18 cellular contexts compared by ENCODE assay signal in genomic region chr2:8089596-8089995, GRCh38.
DNase-seq lines count a peak whose midpoint lies in the region; ATAC-seq, FAIRE-seq and TF ChIP-seq lines count a peak whose summit lies in the region.
"Had no signal": no experiment of that assay in that cellular context is flagged by ENCODE, and none has a peak within 500 bp of the region (broad histone marks: within the 10 kb centered on the region; RNA-seq: fewer than 3 reads in every experiment).

No MANE protein-coding gene starts in this region.

- peak overlapping the region; percentile 19 for H3K4me2 ChIP-seq in astrocyte (ENCODE audit: low read length)

- no peaks in the 10 kb centered on the region for H3K4me1 ChIP-seq in HEK293 (ENCODE audit: control insufficient read depth, insufficient read depth, low read length)
- peaks cover 35% of the 10 kb centered on the region for H3K4me1 ChIP-seq in astrocyte (ENCODE audit: insufficient read depth, low read length)
- no peaks in the 10 kb centered on the region for H3K4me1 ChIP-seq in kidney (ENCODE audit: control insufficient read depth in 1 of 2, insufficient read depth in 1 of 2, low read depth in 1 of 2, low read length in 2 of 2)
- no peaks in the 10 kb centered on the region for H3K4me1 ChIP-seq in BE2C

- H3K27me3 ChIP-seq in astrocyte (ENCODE audit: insufficient read depth, low read length) = no peaks in the 10 kb centered on the region
- H3K27me3 ChIP-seq in BE2C = no peaks in the 10 kb centered on the region
- H3K27me3 ChIP-seq: SJSA1 had no signal

- H4K20me1 ChIP-seq in astrocyte (ENCODE audit: insufficient read depth, low read length) = no peaks in the 10 kb centered on the region

- intact Hi-C loops in kidney (cut with DNase I) = no loop called here

- H2AFZ ChIP-seq in astrocyte (ENCODE audit: low read depth, low read length) = no peak overlapping the region

- no peaks in the 10 kb centered on the region for H3K27me3 Mint-ChIP-seq in astrocyte (ENCODE audit: low read depth, unreplicated experiment)
- H3K27me3 Mint-ChIP-seq: activated CD8-positive, alpha-beta memory T cell treated with anti-CD3 and anti-CD28 coated beads, Interleukin-2, amount 10 ng/mL, durations not matched to agents 7 days and 5 days had no signal

- H3K9me3 ChIP-seq in HEK293 (ENCODE audit: control insufficient read depth, insufficient read depth, low read depth, low read length) (no peaks in the 10 kb centered on the region), astrocyte (ENCODE audit: insufficient read depth, low read depth, low read length) (no peaks in the 10 kb centered on the region), kidney (ENCODE audit: control insufficient read depth in 1 of 2, low read length in 2 of 2) (no peaks in the 10 kb centered on the region), BE2C (no peaks in the 10 kb centered on the region)
- H3K9me3 ChIP-seq: SJSA1 had no signal

- H3K4me3 ChIP-seq in HEK293 (ENCODE audit: low read depth, low read length) (no peak overlapping the region), astrocyte (ENCODE audit: insufficient read depth, low read depth, low read length) (no peak overlapping the region), kidney (ENCODE audit: low read length in 2 of 2) (no peak overlapping the region), BE2C (ENCODE audit: low read depth, low read length) (no peak overlapping the region)
- H3K4me3 ChIP-seq: SJSA1 had no signal

- DNase-seq in A172 (ENCODE audit: low spot score) = peak; percentile 97
- peak; percentile 96 for DNase-seq in astrocyte (ENCODE audit: low read depth)
- DNase-seq in glomerular visceral epithelial cell (ENCODE audit: extremely low spot score) = peak; percentile 12
- no peak for DNase-seq in kidney
- DNase-seq in NCI-H82 treated with DMSO at 0.1 percent for 48 hours (lab: John Stamatoyannopoulos, UW; ENCODE audit: unreplicated experiment) = no peak
- no peak for DNase-seq in BE2C
- DNase-seq: activated CD4-positive, alpha-beta T cell treated with anti-CD3 and anti-CD28 coated beads for 1 hour; activated CD8-positive, alpha-beta memory T cell treated with anti-CD3 and anti-CD28 coated beads, Interleukin-2, amount 10 ng/mL, durations not matched to agents 7 days and 5 days; CD8-positive, alpha-beta memory T cell; NCI-H1930; NCI-H526; T-helper 9 cell had no signal

- H3K36me3 ChIP-seq in HEK293 (ENCODE audit: control insufficient read depth in 2 of 2, insufficient read depth in 1 of 2, low read length in 2 of 2) = no peaks in the 10 kb centered on the region
- H3K36me3 ChIP-seq in astrocyte (ENCODE audit: insufficient read depth, low read length) = no peaks in the 10 kb centered on the region
- H3K36me3 ChIP-seq in kidney (ENCODE audit: control insufficient read depth in 1 of 2, insufficient read depth in 2 of 2, low read length in 2 of 2) = no peaks in the 10 kb centered on the region
- H3K36me3 ChIP-seq in BE2C = no peaks in the 10 kb centered on the region
- H3K36me3 ChIP-seq: SJSA1 had no signal

- POLR2A ChIA-PET in HEK293 (lab: Yijun Ruan, JAX) = no interaction called here

- no peak overlapping the region for H3K4me3 Mint-ChIP-seq in astrocyte (ENCODE audit: unreplicated experiment)
- H3K4me3 Mint-ChIP-seq: activated CD8-positive, alpha-beta memory T cell treated with anti-CD3 and anti-CD28 coated beads, Interleukin-2, amount 10 ng/mL, durations not matched to agents 7 days and 5 days; CD8-positive, alpha-beta memory T cell; mesothelial cell of epicardium; neural crest cell had no signal

- H3K79me2 ChIP-seq in astrocyte (ENCODE audit: insufficient read depth, low read length) = no peaks in the 10 kb centered on the region

- H3K9ac ChIP-seq in astrocyte (ENCODE audit: low read length) (no peak overlapping the region), kidney (ENCODE audit: low read length in 2 of 2) (no peak overlapping the region)

- no peaks in the 10 kb centered on the region for H3K9me3 Mint-ChIP-seq in astrocyte (ENCODE audit: unreplicated experiment)
- H3K9me3 Mint-ChIP-seq: CD8-positive, alpha-beta memory T cell; mesothelial cell of epicardium had no signal

- no peak for TF ChIP-seq CTCF in HEK293 (tag by site-specific recombination; IDR thresholded peaks at IDR 0.05)
- no peak for TF ChIP-seq CTCF in astrocyte (IDR thresholded peaks at IDR 0.05; ENCODE audit: insufficient read depth, low read depth, low read length)
- no peak for TF ChIP-seq CTCF in kidney (IDR thresholded peaks at IDR 0.05; ENCODE audit: borderline replicate concordance, extremely low read depth, insufficient read depth)
- no peak for TF ChIP-seq CTCF in BE2C (IDR thresholded peaks at IDR 0.05; ENCODE audit: low read depth, low read length)

- FAIRE-seq in astrocyte (lab: Jason Lieb, UNC) (peak; percentile 81), kidney (lab: Jason Lieb, UNC) (no peak)
- FAIRE-seq: urothelium cell line had no signal

- no peaks in the 10 kb centered on the region for H3K36me3 Mint-ChIP-seq in astrocyte (ENCODE audit: low read depth, unreplicated experiment)
- H3K36me3 Mint-ChIP-seq: activated CD8-positive, alpha-beta memory T cell treated with anti-CD3 and anti-CD28 coated beads, Interleukin-2, amount 10 ng/mL, durations not matched to agents 7 days and 5 days; mesothelial cell of epicardium had no signal

- CTCF ChIA-PET in HEK293 (lab: Yijun Ruan, JAX) = no interaction called here

- no peak for ATAC-seq in HG02981 (IDR thresholded peaks at IDR 0.05; ENCODE audit: unreplicated experiment)
- ATAC-seq: activated CD8-positive, alpha-beta memory T cell treated with anti-CD3 and anti-CD28 coated beads, Interleukin-2, amount 10 ng/mL, durations not matched to agents 7 days and 5 days had no signal

- H3K27ac ChIP-seq in HEK293 (ENCODE audit: extremely low read depth, low read depth, low read length) (no peak overlapping the region), astrocyte (ENCODE audit: low read depth, low read length) (no peak overlapping the region), kidney (ENCODE audit: low read depth in 2 of 2, low read length in 2 of 2) (no peak overlapping the region)
- H3K27ac ChIP-seq: SJSA1 had no signal

- H3K4me1 Mint-ChIP-seq in astrocyte (ENCODE audit: low read depth, unreplicated experiment) = peaks cover 14% of the 10 kb centered on the region
- H3K4me1 Mint-ChIP-seq: activated CD8-positive, alpha-beta memory T cell treated with anti-CD3 and anti-CD28 coated beads, Interleukin-2, amount 10 ng/mL, durations not matched to agents 7 days and 5 days; CD8-positive, alpha-beta memory T cell; mesothelial cell of epicardium; neural crest cell had no signal

- no peak overlapping the region for H3K27ac Mint-ChIP-seq in astrocyte (ENCODE audit: unreplicated experiment)
- H3K27ac Mint-ChIP-seq: activated CD8-positive, alpha-beta memory T cell treated with anti-CD3 and anti-CD28 coated beads, Interleukin-2, amount 10 ng/mL, durations not matched to agents 7 days and 5 days; mesothelial cell of epicardium had no signal

TF ChIP-seq in HEK293, 187 proteins besides CTCF, POLR2A, EP300 and RAD21:
- TF ChIP-seq TRIM28 (IDR thresholded peaks at IDR 0.05; ENCODE audit: borderline replicate concordance, low read length) (peak; percentile 73; the same call in 1 of the 2 replicates), ZNF184 (tag by site-specific recombination; IDR thresholded peaks at IDR 0.05) (no peak)

Comparison
In these comparisons a context has a peak if more than half of its experiments do, and no peak if none do; other contexts are left out.
1. DNase-seq: peak in A172 (single experiment), astrocyte (single experiment) and glomerular visceral epithelial cell (single experiment); none in kidney (single experiment), NCI-H82 treated with DMSO at 0.1 percent for 48 hours (single experiment) and BE2C (single experiment).